Comparison of ENCODE assay signal across 24 cellular contexts in genomic region chr3:182000454-182000853, GRCh38.
DNase-seq lines count a peak whose midpoint lies in the region; TF ChIP-seq lines count a peak whose summit lies in the region.
"Had no signal": no experiment of that assay in that cellular context is flagged by ENCODE, and none has a peak within 500 bp of the region (broad histone marks: within the 10 kb centered on the region; RNA-seq: fewer than 3 reads in every experiment).

No MANE protein-coding gene starts in this region.

- no peaks in the 10 kb centered on the region for H3K79me1 ChIP-seq in neuronal stem cell (ENCODE audit: low read depth, low read length)

- intact Hi-C loops in OCI-LY7 (cut with micrococcal nuclease; ENCODE audit: unreplicated experiment) (no loop called here), tibial artery (cut with DNase I; ENCODE audit: low total_unique reads) (no loop called here)

- no peak overlapping the region for H3K9ac ChIP-seq in neuronal stem cell (ENCODE audit: low read depth, low read length, poor library complexity)
- H3K9ac ChIP-seq: KMS-11 had no signal

- no peak overlapping the region for H4K8ac ChIP-seq in neuronal stem cell (ENCODE audit: low read depth, low read length)

- H3K79me2 ChIP-seq in OCI-LY7 (ENCODE audit: insufficient read depth, low read depth, low read length) = no peaks in the 10 kb centered on the region

- H4K91ac ChIP-seq in neuronal stem cell (ENCODE audit: low read depth, low read length, poor library complexity) = no peak overlapping the region

- H2AFZ ChIP-seq in OCI-LY7 (ENCODE audit: low read length) (peak overlapping the region; percentile 52; the same call in 1 of the 2 replicates), neuronal stem cell (ENCODE audit: low read length) (peak overlapping the region; percentile 47)

- no peaks in the 10 kb centered on the region for H4K20me1 ChIP-seq in OCI-LY7 (ENCODE audit: insufficient read depth, low read length)

- H3K36me3 ChIP-seq in H7 (replicated peaks; ENCODE audit: control insufficient read depth, insufficient read depth, low read length) = no peaks in the 10 kb centered on the region
- no peaks in the 10 kb centered on the region for H3K36me3 ChIP-seq in OCI-LY7 (ENCODE audit: insufficient read depth, low read length)
- H3K36me3 ChIP-seq in neuronal stem cell (replicated peaks in 1 of 2; ENCODE audit: control insufficient read depth in 2 of 2, insufficient read depth in 2 of 2, low read length in 2 of 2) = no peaks in the 10 kb centered on the region
- H3K36me3 ChIP-seq in tibial artery = no peaks in the 10 kb centered on the region
- H3K36me3 ChIP-seq: SJCRH30 had no signal

- peak overlapping the region; percentile 58; the same call in 1 of the 2 replicates for H3K4me2 ChIP-seq in OCI-LY7 (ENCODE audit: low read length)
- H3K4me2 ChIP-seq in neuronal stem cell (ENCODE audit: insufficient read depth, low read length, poor library complexity, severe bottlenecking) = no peak overlapping the region
- H3K4me2 ChIP-seq: KMS-11 had no signal

- CTCF ChIA-PET in OCI-LY7 (lab: Charles Lee; ENCODE audit: unreplicated experiment) = no interaction called here

- POLR2A ChIA-PET in OCI-LY7 (lab: Charles Lee) = no interaction called here

- no peaks in the 10 kb centered on the region for H3K9me2 ChIP-seq in OCI-LY7 (ENCODE audit: insufficient read depth, low read length)

- no peak overlapping the region for H2BK5ac ChIP-seq in neuronal stem cell (ENCODE audit: low read length)

- no peak for TF ChIP-seq CTCF in OCI-LY7 (conservative IDR thresholded peaks at IDR 0.05; ENCODE audit: low read length)
- no peak for TF ChIP-seq CTCF in tibial artery (IDR thresholded peaks at IDR 0.05)

- BruUV-seq in OCI-LY7 (replicated peaks; lab: Mats Ljungman, UMichigan) = no TSS peak

- H3K9me3 ChIP-seq in OCI-LY7 (ENCODE audit: low read length) = no peaks in the 10 kb centered on the region
- H3K9me3 ChIP-seq in neuronal stem cell (replicated peaks in 1 of 2; ENCODE audit: control insufficient read depth in 2 of 2, insufficient read depth in 1 of 2, low read depth in 1 of 2, low read length in 2 of 2) = no peaks in the 10 kb centered on the region
- H3K9me3 ChIP-seq in tibial artery = no peaks in the 10 kb centered on the region
- H3K9me3 ChIP-seq: SJCRH30 had no signal

- H3K27me3 ChIP-seq in H7 (ENCODE audit: control insufficient read depth, insufficient read depth, low read length) (no peaks in the 10 kb centered on the region), neuronal stem cell (ENCODE audit: control insufficient read depth in 3 of 3, insufficient read depth in 3 of 3, low read depth in 1 of 3, low read length in 3 of 3) (no peaks in the 10 kb centered on the region), tibial artery (peaks cover 0 to 3% of the 10 kb centered on the region in 2 donors)
- H3K27me3 ChIP-seq: SJCRH30 had no signal

- no peak overlapping the region for H3K23ac ChIP-seq in neuronal stem cell (ENCODE audit: low read depth, low read length, poor library complexity)

- no peak overlapping the region for H3K18ac ChIP-seq in neuronal stem cell (ENCODE audit: low read length)

- no peak overlapping the region for H2BK120ac ChIP-seq in neuronal stem cell (ENCODE audit: low read depth, low read length)

- no peak overlapping the region for H3K4me3 ChIP-seq in H7 (ENCODE audit: insufficient read depth, low read depth, low read length)
- H3K4me3 ChIP-seq in OCI-LY7 (ENCODE audit: low read depth, low read length, poor library complexity, severe bottlenecking) = no peak overlapping the region
- H3K4me3 ChIP-seq in neuronal stem cell (ENCODE audit: low read length in 2 of 2) = no peak overlapping the region
- H3K4me3 ChIP-seq in tibial artery = no peak overlapping the region
- H3K4me3 ChIP-seq: GM12878, SJCRH30 had no signal

- H3K4ac ChIP-seq in neuronal stem cell (ENCODE audit: low read length) = no peak overlapping the region

- no peak overlapping the region for H2BK12ac ChIP-seq in neuronal stem cell (ENCODE audit: low read length)

- WGBS in neuronal stem cell (ENCODE audit: extremely low coverage in 2 of 2, insufficient read length in 2 of 2, insufficient replicate concordance in 1 of 2), 2 donors = no CpG with 5 or more reads among the region's 4 CpGs

- H3K14ac ChIP-seq in neuronal stem cell (ENCODE audit: low read length) = no peak overlapping the region

- no peak overlapping the region for H2BK15ac ChIP-seq in neuronal stem cell (ENCODE audit: low read length)

- H3K4me1 ChIP-seq in OCI-LY7 (ENCODE audit: insufficient read depth, low read length, poor library complexity, severe bottlenecking) = peaks cover 52% of the 10 kb centered on the region
- peaks cover 14% of the 10 kb centered on the region in 2 donors for H3K4me1 ChIP-seq in neuronal stem cell (ENCODE audit: control insufficient read depth in 2 of 2, insufficient read depth in 1 of 2, low read depth in 1 of 2, low read length in 2 of 2)
- no peaks in the 10 kb centered on the region for H3K4me1 ChIP-seq in tibial artery
- H3K4me1 ChIP-seq: SJCRH30 had no signal

- H3K27ac ChIP-seq in OCI-LY7 (ENCODE audit: low read depth, low read length, poor library complexity, severe bottlenecking) (no peak overlapping the region), neuronal stem cell (replicated peaks; ENCODE audit: low read length) (no peak overlapping the region), tibial artery (no peak overlapping the region)
- H3K27ac ChIP-seq: 22Rv1, C4-2B, HL-60, KMS-11, SJCRH30 had no signal

- DNase-seq in DMS 273 (lab: John Stamatoyannopoulos, UW; ENCODE audit: unreplicated experiment) (peak; percentile 54), DMS 273 treated with DMSO at 0.1 percent for 48 hours (lab: John Stamatoyannopoulos, UW) (no peak), H7 (peak; percentile 11), OCI-LY7 (ENCODE audit: low spot score) (no peak), neuronal stem cell (ENCODE audit: low spot score) (no peak), tibial artery (no peak), cerebellar cortex (ENCODE audit: low spot score) (no peak)
- DNase-seq: CD8-positive, alpha-beta T cell; DMS53; GDM1; GOT3; HCEC 1CT; MM.1S; NCI-H1694 treated with DMSO at 0.1 percent for 48 hours; NCI-H2081; NCI-H2171 treated with DMSO at 0.1 percent for 48 hours; NCI-H524 treated with DMSO at 0.1 percent for 48 hours; PC-3; SJCRH30 had no signal

- H2AK5ac ChIP-seq in neuronal stem cell (ENCODE audit: low read depth, low read length) = no peak overlapping the region

Comparison
In these comparisons a context has a peak if more than half of its experiments do, and no peak if none do; other contexts are left out.
1. DNase-seq: peak in DMS 273 (single experiment) and H7 (single experiment); none in DMS 273 treated with DMSO at 0.1 percent for 48 hours (single experiment), OCI-LY7 (single experiment), neuronal stem cell (single experiment), tibial artery (0 of 2) and cerebellar cortex (single experiment).